ENCODE assay signal across 8 cellular contexts in the genomic region with DNA sequence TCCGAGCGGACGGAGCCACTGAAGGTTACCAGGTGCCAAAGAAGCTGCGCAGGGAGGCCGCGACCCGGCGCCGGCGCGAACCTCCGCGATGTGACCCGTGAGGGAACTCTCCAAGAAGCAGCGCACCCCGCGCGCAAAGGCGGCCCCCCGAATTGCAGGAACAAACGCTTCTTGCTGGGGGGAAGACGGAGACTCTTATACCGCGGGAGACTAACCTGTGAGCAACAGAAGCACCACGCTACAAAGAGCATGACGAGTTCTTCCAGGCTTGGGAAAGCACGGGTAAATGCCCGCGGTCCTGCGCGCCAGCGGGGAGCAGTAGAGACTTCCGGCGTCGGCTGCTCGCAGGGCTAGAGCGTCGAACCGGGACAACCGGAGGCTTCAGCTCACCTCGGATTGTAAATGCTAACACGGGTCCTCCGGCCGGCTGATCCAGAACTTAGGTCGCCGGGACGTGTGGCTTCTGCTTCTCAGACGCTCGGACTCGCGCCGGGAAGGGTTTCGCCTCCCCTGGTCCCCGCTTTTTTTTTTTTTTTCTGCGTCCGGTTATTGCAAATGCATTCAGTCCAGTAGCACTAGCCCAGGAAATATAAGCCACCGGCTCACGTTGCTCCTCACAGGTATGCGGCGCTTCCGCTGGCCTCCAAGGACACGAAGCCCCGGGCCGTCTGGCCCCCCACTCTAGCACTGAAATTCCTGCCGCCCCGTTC. TPM values are rescaled to one million over a fixed set of nuclear protein-coding genes. Genes with fewer than 3 reads are reported as not detected.
DNase-seq lines count a peak whose midpoint lies in the region; ATAC-seq and TF ChIP-seq lines count a peak whose summit lies in the region.

A gene with protein sequence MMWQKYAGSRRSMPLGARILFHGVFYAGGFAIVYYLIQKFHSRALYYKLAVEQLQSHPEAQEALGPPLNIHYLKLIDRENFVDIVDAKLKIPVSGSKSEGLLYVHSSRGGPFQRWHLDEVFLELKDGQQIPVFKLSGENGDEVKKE (minus strand): TSS at position 310 of the 710 bp plus-strand sequence. CDS start 80,909 bp downstream, outside the sequence.

- peak within 1 kb of the TSS; percentile 91 to 94 for H3K4me3 Mint-ChIP-seq in CD14-positive monocyte

- intact Hi-C loops in CD14-positive monocyte (cut with micrococcal nuclease), result loop anchor here in 1 of 2 donors (10.0 kb wide), 2 partner anchors 65 to 105 kb away; no protein-coding TSS in a partner anchor

- no peaks in the 10 kb centered on the region for H3K9me3 Mint-ChIP-seq in CD14-positive monocyte

- ATAC-seq in GM19351 (IDR thresholded peaks at IDR 0.05; ENCODE audit: unreplicated experiment), result peak; percentile 77
- peak; percentile 72 for ATAC-seq in HG03520 (IDR thresholded peaks at IDR 0.05; ENCODE audit: unreplicated experiment)
- ATAC-seq in left lobe of liver, result peak; percentile 99

- peaks cover 3 to 4% of the 10 kb centered on the region in 2 donors for H3K36me3 Mint-ChIP-seq in CD14-positive monocyte

- peaks cover 0 to 3% (median 2%) of the 10 kb centered on the region in 3 donors for H3K27me3 Mint-ChIP-seq in CD14-positive monocyte (ENCODE audit: low read depth in 3 of 3)

- peak; percentile 83 for DNase-seq in CD14-positive monocyte (ENCODE audit: low spot score)
- DNase-seq in NCI-H69 (lab: John Stamatoyannopoulos, UW), result peak; percentile 96
- DNase-seq in activated CD4-positive, alpha-beta T cell treated with anti-CD3 and anti-CD28 coated beads, Interleukin-2, amount 50 U/mL, for 1 hour, result peak; percentile 77
- peak; percentile 89 for DNase-seq in dedifferentiated amniotic fluid mesenchymal stem cell (ENCODE audit: extremely low spot score)
- peak; percentile 91 for DNase-seq in left lobe of liver (ENCODE audit: low spot score)
- DNase-seq in stimulated activated CD4-positive, alpha-beta T cell treated with anti-CD3 and anti-CD28 coated beads, Interleukin-2, amount 100 ng/mL, for 24 hours, result peak; percentile 83

- H3K27ac Mint-ChIP-seq in CD14-positive monocyte, result peak within 1 kb of the TSS; percentile 83 to 92 (median 89)

- H3K4me1 Mint-ChIP-seq in CD14-positive monocyte, result peaks cover 35% of the 10 kb centered on the region

- TF ChIP-seq CTCF in CD14-positive monocyte (IDR thresholded peaks at IDR 0.05), result no peak

RNA-seq across cellular contexts. Expression of the gene that starts here (rescaled TPM):
- polyA plus RNA-seq in CD14-positive monocyte, result 10 to 100 TPM; 56.2 to 57.8 TPM
- 16.0 TPM for total RNA-seq in left lobe of liver

Comparison
In these comparisons a context has a peak if more than half of its experiments do, and no peak if none do; other contexts are left out.
1. Peak in every context shown above with its lines: DNase-seq and ATAC-seq.